ENCODE assay signal across 8 cellular contexts in the genomic region with DNA sequence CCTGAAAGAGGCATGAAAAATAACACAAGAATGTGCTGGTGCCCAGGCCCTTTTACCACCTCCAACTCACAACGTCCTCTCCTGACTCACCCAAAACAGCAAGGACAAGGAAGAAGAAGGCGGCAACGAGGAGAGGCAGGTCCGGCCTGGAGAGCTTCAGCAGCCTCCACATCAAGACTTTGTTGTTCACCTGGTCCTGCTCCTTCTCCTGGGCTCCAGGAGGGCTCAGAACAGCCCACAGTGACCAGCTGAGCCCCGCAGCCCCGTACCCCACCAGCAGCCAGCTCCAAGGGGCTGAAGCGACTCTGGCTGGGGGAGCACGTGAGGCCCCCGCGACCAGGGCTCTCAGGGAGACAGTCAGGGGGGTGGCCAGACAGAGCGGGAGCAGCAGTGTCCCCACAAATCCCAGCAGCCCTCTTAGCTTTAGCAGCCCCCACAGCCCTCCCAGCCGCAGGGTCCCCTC. TPM values are rescaled to one million over a fixed set of nuclear protein-coding genes. Genes with fewer than 3 reads are reported as not detected.
A peak's percentile ranks its signal among the peaks of the same experiment; 100 is the strongest.
DNase-seq lines count a peak whose midpoint lies in the region; ATAC-seq, FAIRE-seq and TF ChIP-seq lines count a peak whose summit lies in the region.

No MANE protein-coding gene starts in this region.

- POLR2A ChIA-PET in K562 (lab: Yijun Ruan, JAX), result interaction anchor here (0.6 to 5.1 kb wide), 14 partner anchors 10 to 598 kb away, joined by 3 to 56 read pairs (median 10); partner anchors contain the start of genes PSMB9 and TAP1

- peaks cover 11% of the 10 kb centered on the region; the same call in 2 of the 3 replicates for H3K79me2 ChIP-seq in K562 (ENCODE audit: control insufficient read depth, insufficient read depth, low read length)

- in situ Hi-C loops in K562 (cut with MboI), result no loop called here
- in situ Hi-C loops in GM13977 (cut with MboI; ENCODE audit: low pct_unique_long_range_greater_than_20kb, low sequenced_read_pairs, unreplicated experiment), result no loop called here

- no peak for TF ChIP-seq POLR2A in K562 (conservative IDR thresholded peaks at IDR 0.05)

- CTCF ChIA-PET in K562 (lab: Yijun Ruan, JAX; ENCODE audit: low intra/inter-chr PET ratio), result interaction anchor here (2.2 to 6.6 kb wide), 2 partner anchors 16 to 30 kb away, joined by 27 to 66 read pairs; partner anchors contain the start of genes PSMB9 and TAP1

- H3K4me1 Mint-ChIP-seq in memory B cell, result peaks cover 55% of the 10 kb centered on the region

- DNase-seq in AG10803 (ENCODE audit: low read depth) (no peak), HL-60 (ENCODE audit: low read depth in 1 of 2, low spot score in 1 of 2) (no peak), K562 (ENCODE audit: extremely low read depth in 1 of 4, low spot score in 3 of 4) (peak in 1 of 4 experiments; percentile 40), memory B cell (ENCODE audit: low spot score in 2 of 2) (no peak), GM13977 (ENCODE audit: low spot score) (no peak), NCI-H187 (lab: John Stamatoyannopoulos, UW) (no peak), NCI-H2081 (lab: John Stamatoyannopoulos, UW) (no peak)
- DNase-seq in activated CD4-positive, alpha-beta T cell treated with anti-CD3 and anti-CD28 coated beads, Interleukin-2, amount 50 U/mL, for 1 hour, result no peak

- BruUV-seq in K562 (replicated peaks; lab: Mats Ljungman, UMichigan), result TSS peak; percentile 41

- H3K9me3 ChIP-seq in K562 (replicated peaks; ENCODE audit: control insufficient read depth, insufficient read depth, low read depth, low read length), result no peaks in the 10 kb centered on the region

- H3K9me1 ChIP-seq in K562 (ENCODE audit: control insufficient read depth, insufficient read depth, low read length), result no peaks in the 10 kb centered on the region

- no peak for TF ChIP-seq CTCF in AG10803 (conservative IDR thresholded peaks at IDR 0.05; ENCODE audit: low read length)
- TF ChIP-seq CTCF in HL-60 (IDR thresholded peaks at IDR 0.05; ENCODE audit: insufficient read depth, low read length), result no peak
- no peak for TF ChIP-seq CTCF in K562 (IDR thresholded peaks at IDR 0.05 in 2 of 3, conservative IDR thresholded peaks at IDR 0.05 in 1 of 3; ENCODE audit: insufficient read depth in 2 of 3, low read depth in 1 of 3, low read length in 3 of 3)
- TF ChIP-seq CTCF in GM13977 (IDR thresholded peaks at IDR 0.05; ENCODE audit: extremely low read depth, insufficient read depth, missing control alignments), result no peak

- peak; percentile 15 for FAIRE-seq in K562 (lab: Jason Lieb, UNC)

- no peak for TF ChIP-seq EP300 in K562 (IDR thresholded peaks at IDR 0.05; ENCODE audit: low read length)

- peaks cover 31% of the 10 kb centered on the region; the same call in 2 of the 3 replicates for H3K36me3 ChIP-seq in K562 (ENCODE audit: control insufficient read depth, insufficient read depth, low read length)

- no peaks in the 10 kb centered on the region for H3K9me3 Mint-ChIP-seq in memory B cell

- under 1% methylated on average over 11 of the region's 12 CpGs for WGBS in K562 (ENCODE audit: insufficient coverage, low coverage, missing lambda C conversion rate)

- H3K4me3 ChIP-seq in AG10803 (ENCODE audit: low read length) (peak overlapping the region; percentile 94), HL-60 (replicated peaks; ENCODE audit: insufficient read depth, low read length) (peak overlapping the region; percentile 81), K562 (peak overlapping the region; percentile 73)

- peak overlapping the region; percentile 99 for H2AFZ ChIP-seq in K562 (ENCODE audit: low read depth, low read length)

- H3K27ac ChIP-seq in HL-60 (replicated peaks), result peak overlapping the region; percentile 65
- peak overlapping the region; percentile 75 for H3K27ac ChIP-seq in K562 (ENCODE audit: extremely low read depth, low read depth, low read length)

- peaks cover 60% of the 10 kb centered on the region for H3K36me3 Mint-ChIP-seq in memory B cell

- H3K4me2 ChIP-seq in K562 (ENCODE audit: insufficient read depth, low read length), result peak overlapping the region; percentile 88

- TF ChIP-seq RAD21 in K562 (CRISPR knock-in tag; conservative IDR thresholded peaks at IDR 0.05 in 1 of 2, IDR thresholded peaks at IDR 0.05 in 1 of 2), result no peak

- ATAC-seq in K562 (peak; percentile 23), memory B cell (ENCODE audit: low read depth) (no peak)

- intact Hi-C loops in K562 (cut with micrococcal nuclease), result loop anchor here (1.0 kb wide), 3 partner anchors 16 to 147 kb away; partner anchors contain the start of gene TAP1

- peaks cover 6 to 9% of the 10 kb centered on the region in 2 experiments; a peak in 3 of 5 replicates for H3K4me1 ChIP-seq in K562 (replicated peaks in 1 of 2; ENCODE audit: control insufficient read depth in 2 of 2, insufficient read depth in 2 of 2, low read length in 2 of 2)

- no peaks in the 10 kb centered on the region for H4K20me1 ChIP-seq in K562 (replicated peaks; ENCODE audit: control insufficient read depth, insufficient read depth, low read length)

- H3K27me3 Mint-ChIP-seq in memory B cell, result no peaks in the 10 kb centered on the region

- H3K9ac ChIP-seq in K562 (ENCODE audit: insufficient read depth in 1 of 2, low read depth in 2 of 2, low read length in 2 of 2), result peak overlapping the region; percentile 67 to 97

- H3K27me3 ChIP-seq in HL-60 (ENCODE audit: insufficient read depth, poor library complexity, severe bottlenecking), result no peaks in the 10 kb centered on the region
- H3K27me3 ChIP-seq in K562 (ENCODE audit: control insufficient read depth in 2 of 2, insufficient read depth in 2 of 2, low read length in 2 of 2), result no peaks in the 10 kb centered on the region

- H3K27ac Mint-ChIP-seq in memory B cell, result peak overlapping the region; percentile 88

- H3K4me3 Mint-ChIP-seq in memory B cell, result peak overlapping the region; percentile 90

RNA-seq across cellular contexts. Expression of gene TAP2, which starts 0.9 kb away (rescaled TPM):
- total RNA-seq in K562 (2011; cell fraction: chromatin; rRNA removed; ENCODE audit: low replicate concordance), result 57.7 and 67.6 TPM in 2 replicates
- 84.4 and 89.1 TPM in 2 replicates for total RNA-seq in K562 (2011; cell fraction: nucleolus; rRNA removed)
- 63.3 and 85.4 TPM in 2 replicates for total RNA-seq in K562 (2011; cell fraction: nucleoplasm; rRNA removed)
- total RNA-seq in K562 (2014; rRNA removed) (19.8 and 26.6 TPM in 2 replicates), K562 (2014; rRNA removed; fragmentation: Illumina TruSeq; extraction: Trizol) (12.9 and 18.4 TPM in 2 replicates), K562 (2015; rRNA removed; fragmentation: Illumina TruSeq; extraction: Trizol) (13.9 and 15.2 TPM in 2 replicates), K562 (2021) (47.2 and 53.5 TPM in 2 replicates)
- polyA plus RNA-seq in K562 (2011; rRNA removed) (15.7 and 19.6 TPM in 2 replicates), K562 (2014; fragmentation: Illumina TruSeq; extraction: Trizol) (26.8 and 27.3 TPM in 2 replicates), K562 (2014; fragmentation: Nextera tagmentation; extraction: Ambion mirVana) (1 to 10 TPM; 2.0 to 3.1 TPM), K562 (2014; rRNA removed) (27.7 and 35.3 TPM in 2 replicates)
- polyA plus RNA-seq in K562 (2011; cell fraction: cytosol; rRNA removed), result 14.2 and 21.5 TPM in 2 replicates
- 53.7 and 124 TPM in 2 replicates for polyA plus RNA-seq in K562 (2011; cell fraction: nucleus; rRNA removed)
- 19.9 and 26.3 TPM in 2 replicates for polyA plus RNA-seq in K562 (2012)
- 12.2 and 26.6 TPM in 2 replicates for polyA minus RNA-seq in K562 (2011; rRNA and poly(A)+ RNA removed)
- polyA minus RNA-seq in K562 (2011; cell fraction: cytosol; rRNA and poly(A)+ RNA removed), result 7.1 and 25.6 TPM in 2 replicates
- polyA minus RNA-seq in K562 (2011; cell fraction: nucleus; rRNA and poly(A)+ RNA removed), result 31.2 and 44.6 TPM in 2 replicates

RNA-seq across cellular contexts. Expression of gene PSMB8, which starts 6.2 kb away (rescaled TPM):
- total RNA-seq in K562 (2011; cell fraction: chromatin; rRNA removed; ENCODE audit: low replicate concordance), result 0.30 and 0.72 TPM in 2 replicates
- total RNA-seq in K562 (2011; cell fraction: nucleolus; rRNA removed), result 0.17 TPM in 1 of 2 replicates, not detected in the other
- total RNA-seq in K562 (2011; cell fraction: nucleoplasm; rRNA removed), result 0.59 TPM in 1 of 2 replicates, not detected in the other
- total RNA-seq in K562 (2014; rRNA removed) (2.0 and 3.7 TPM in 2 replicates), K562 (2014; rRNA removed; fragmentation: Illumina TruSeq; extraction: Trizol) (1.9 and 2.0 TPM in 2 replicates), K562 (2015; rRNA removed; fragmentation: Illumina TruSeq; extraction: Trizol) (3.2 and 4.0 TPM in 2 replicates), K562 (2021) (2.9 and 3.3 TPM in 2 replicates)
- polyA plus RNA-seq in K562 (2011; rRNA removed) (0.12 and 0.71 TPM in 2 replicates), K562 (2014; fragmentation: Illumina TruSeq; extraction: Trizol) (2.0 and 2.7 TPM in 2 replicates), K562 (2014; fragmentation: Nextera tagmentation; extraction: Ambion mirVana) (1 to 10 TPM; 2.4 to 2.6 TPM), K562 (2014; rRNA removed) (2.8 and 4.4 TPM in 2 replicates)
- 0.37 and 0.66 TPM in 2 replicates for polyA plus RNA-seq in K562 (2011; cell fraction: cytosol; rRNA removed)
- polyA plus RNA-seq in K562 (2011; cell fraction: nucleus; rRNA removed), result 0.11 and 0.47 TPM in 2 replicates
- polyA plus RNA-seq in K562 (2012), result 4.3 and 11.5 TPM in 2 replicates
- polyA minus RNA-seq in K562 (2011; rRNA and poly(A)+ RNA removed), result 0.18 TPM in 1 of 2 replicates, not detected in the other
- polyA minus RNA-seq in K562 (2011; cell fraction: cytosol; rRNA and poly(A)+ RNA removed), result 2.5 TPM in 1 of 2 replicates, not detected in the other
- polyA minus RNA-seq in K562 (2011; cell fraction: nucleus; rRNA and poly(A)+ RNA removed), result 0.13 and 0.44 TPM in 2 replicates

RNA-seq across cellular contexts. Expression of gene TAP1, which starts 15.8 kb away (rescaled TPM):
- total RNA-seq in K562 (2011; cell fraction: chromatin; rRNA removed; ENCODE audit: low replicate concordance), result 5.1 and 12.0 TPM in 2 replicates
- 7.8 and 9.3 TPM in 2 replicates for total RNA-seq in K562 (2011; cell fraction: nucleolus; rRNA removed)
- 6.3 and 7.5 TPM in 2 replicates for total RNA-seq in K562 (2011; cell fraction: nucleoplasm; rRNA removed)
- total RNA-seq in K562 (2014; rRNA removed), result 3.5 and 8.6 TPM in 2 replicates
- total RNA-seq in K562 (2014; rRNA removed; fragmentation: Illumina TruSeq; extraction: Trizol), result 2.6 and 4.2 TPM in 2 replicates
- total RNA-seq in K562 (2015; rRNA removed; fragmentation: Illumina TruSeq; extraction: Trizol), result 3.6 and 3.9 TPM in 2 replicates
- 5.5 and 6.3 TPM in 2 replicates for total RNA-seq in K562 (2021)
- polyA plus RNA-seq in K562 (2011; rRNA removed), result 4.3 and 9.2 TPM in 2 replicates
- polyA plus RNA-seq in K562 (2011; cell fraction: cytosol; rRNA removed), result 5.1 and 6.7 TPM in 2 replicates
- 6.2 and 11.2 TPM in 2 replicates for polyA plus RNA-seq in K562 (2011; cell fraction: nucleus; rRNA removed)
- 6.4 and 12.2 TPM in 2 replicates for polyA plus RNA-seq in K562 (2012)
- polyA plus RNA-seq in K562 (2014; fragmentation: Illumina TruSeq; extraction: Trizol), result 4.0 and 4.9 TPM in 2 replicates
- 1 to 10 TPM; 1.3 to 1.7 TPM for polyA plus RNA-seq in K562 (2014; fragmentation: Nextera tagmentation; extraction: Ambion mirVana)
- 6.0 and 6.9 TPM in 2 replicates for polyA plus RNA-seq in K562 (2014; rRNA removed)
- polyA minus RNA-seq in K562 (2011; rRNA and poly(A)+ RNA removed), result 4.4 and 6.5 TPM in 2 replicates
- polyA minus RNA-seq in K562 (2011; cell fraction: cytosol; rRNA and poly(A)+ RNA removed), result 2.5 and 3.3 TPM in 2 replicates
- 1.5 and 3.1 TPM in 2 replicates for polyA minus RNA-seq in K562 (2011; cell fraction: nucleus; rRNA and poly(A)+ RNA removed)

RNA-seq across cellular contexts. Expression of gene PSMB9, which starts 16.3 kb away (rescaled TPM):
- total RNA-seq in K562 (2011; cell fraction: chromatin; rRNA removed; ENCODE audit: low replicate concordance), result 0.14 and 0.19 TPM in 2 replicates
- 0.67 TPM in 1 of 2 replicates, not detected in the other for total RNA-seq in K562 (2011; cell fraction: nucleolus; rRNA removed)
- 0.23 and 0.59 TPM in 2 replicates for total RNA-seq in K562 (2011; cell fraction: nucleoplasm; rRNA removed)
- total RNA-seq in K562 (2014; rRNA removed) (3.0 TPM in 2 replicates), K562 (2014; rRNA removed; fragmentation: Illumina TruSeq; extraction: Trizol) (1.1 and 1.8 TPM in 2 replicates), K562 (2015; rRNA removed; fragmentation: Illumina TruSeq; extraction: Trizol) (2.3 and 3.7 TPM in 2 replicates), K562 (2021) (3.2 and 3.4 TPM in 2 replicates)
- polyA plus RNA-seq in K562 (2011; rRNA removed) (1.7 and 2.6 TPM in 2 replicates), K562 (2014; fragmentation: Illumina TruSeq; extraction: Trizol) (1.8 and 2.1 TPM in 2 replicates), K562 (2014; fragmentation: Nextera tagmentation; extraction: Ambion mirVana) (1 to 10 TPM; 1.9 to 2.8 TPM), K562 (2014; rRNA removed) (2.4 and 2.5 TPM in 2 replicates)
- polyA plus RNA-seq in K562 (2011; cell fraction: cytosol; rRNA removed), result 3.4 and 3.6 TPM in 2 replicates
- 0.68 and 1.4 TPM in 2 replicates for polyA plus RNA-seq in K562 (2011; cell fraction: nucleus; rRNA removed)
- polyA plus RNA-seq in K562 (2012), result 7.3 and 12.9 TPM in 2 replicates
- 0.33 and 0.70 TPM in 2 replicates for polyA minus RNA-seq in K562 (2011; rRNA and poly(A)+ RNA removed)
- polyA minus RNA-seq in K562 (2011; cell fraction: cytosol; rRNA and poly(A)+ RNA removed), result 2.0 TPM in 1 of 2 replicates, not detected in the other
- polyA minus RNA-seq in K562 (2011; cell fraction: nucleus; rRNA and poly(A)+ RNA removed), result 0.44 and 0.94 TPM in 2 replicates

RNA-seq across cellular contexts. Expression of gene HLA-DOB, which starts 20.9 kb away (rescaled TPM):
- 15.6 and 18.3 TPM in 2 replicates for total RNA-seq in K562 (2011; cell fraction: chromatin; rRNA removed; ENCODE audit: low replicate concordance)
- 5.8 and 6.8 TPM in 2 replicates for total RNA-seq in K562 (2011; cell fraction: nucleolus; rRNA removed)
- 8.9 and 15.7 TPM in 2 replicates for total RNA-seq in K562 (2011; cell fraction: nucleoplasm; rRNA removed)
- total RNA-seq in K562 (2014; rRNA removed), result 0.98 and 1.7 TPM in 2 replicates
- 2.3 TPM in 2 replicates for total RNA-seq in K562 (2014; rRNA removed; fragmentation: Illumina TruSeq; extraction: Trizol)
- total RNA-seq in K562 (2015; rRNA removed; fragmentation: Illumina TruSeq; extraction: Trizol), result 1.1 and 1.2 TPM in 2 replicates
- total RNA-seq in K562 (2021), result 1.3 and 2.5 TPM in 2 replicates
- polyA plus RNA-seq in K562 (2011; rRNA removed), result 4.0 and 4.6 TPM in 2 replicates
- 0.92 and 1.8 TPM in 2 replicates for polyA plus RNA-seq in K562 (2011; cell fraction: cytosol; rRNA removed)
- 38.4 and 42.2 TPM in 2 replicates for polyA plus RNA-seq in K562 (2011; cell fraction: nucleus; rRNA removed)
- 1.8 and 4.9 TPM in 2 replicates for polyA plus RNA-seq in K562 (2012)
- polyA plus RNA-seq in K562 (2014; fragmentation: Illumina TruSeq; extraction: Trizol), result 3.7 and 3.8 TPM in 2 replicates
- 1 to 10 TPM; 2.5 to 2.7 TPM for polyA plus RNA-seq in K562 (2014; fragmentation: Nextera tagmentation; extraction: Ambion mirVana)
- polyA plus RNA-seq in K562 (2014; rRNA removed), result 1.8 and 3.2 TPM in 2 replicates
- polyA minus RNA-seq in K562 (2011; rRNA and poly(A)+ RNA removed), result 1.4 and 1.7 TPM in 2 replicates
- 0.91 TPM in 1 of 2 replicates, not detected in the other for polyA minus RNA-seq in K562 (2011; cell fraction: cytosol; rRNA and poly(A)+ RNA removed)
- polyA minus RNA-seq in K562 (2011; cell fraction: nucleus; rRNA and poly(A)+ RNA removed), result 1.6 and 3.0 TPM in 2 replicates
